8 cellular contexts compared by ENCODE assay signal in genomic region chr19:30225615-30226463, GRCh38.
DNase-seq lines count a peak whose midpoint lies in the region; ATAC-seq and TF ChIP-seq lines count a peak whose summit lies in the region.

No MANE protein-coding gene starts in this region.

- ATAC-seq in WTC11, result no peak
- no peak for ATAC-seq in body of pancreas
- ATAC-seq in GM21723 (IDR thresholded peaks at IDR 0.05; ENCODE audit: unreplicated experiment), result no peak

- no peaks in the 10 kb centered on the region for H3K36me3 Mint-ChIP-seq in WTC11

- peak overlapping the region; percentile 81 for H3K4me3 Mint-ChIP-seq in WTC11

- H3K4me1 Mint-ChIP-seq in WTC11, result peaks cover 42% of the 10 kb centered on the region

- no peak overlapping the region for H3K27ac Mint-ChIP-seq in WTC11

- no peak for TF ChIP-seq POLR2A in stomach (IDR thresholded peaks at IDR 0.05)
- TF ChIP-seq POLR2A in body of pancreas (IDR thresholded peaks at IDR 0.05), result no peak

- CTCF ChIA-PET in WTC11 (lab: Charles Lee), result no interaction called here

- intact Hi-C loops in stomach (cut with DNase I; ENCODE audit: low total_unique reads), result no loop called here
- intact Hi-C loops in body of pancreas (cut with DNase I), result no loop called here

- H3K27ac ChIP-seq in stomach, result peak overlapping the region in 3 of 5 donors; percentile 38 to 73 (median 56)
- no peak overlapping the region for H3K27ac ChIP-seq in body of pancreas

- no peaks in the 10 kb centered on the region for H3K9me3 Mint-ChIP-seq in WTC11

- H3K36me3 ChIP-seq in stomach, result no peaks in the 10 kb centered on the region
- no peaks in the 10 kb centered on the region for H3K36me3 ChIP-seq in body of pancreas (replicated peaks in 1 of 2; ENCODE audit: insufficient read depth in 1 of 2, low read depth in 2 of 2)

- H3K27me3 Mint-ChIP-seq in WTC11 (ENCODE audit: low read depth), result peaks cover 84% of the 10 kb centered on the region

- H3K4me3 ChIP-seq in iPS-18c (ENCODE audit: insufficient read depth, low read depth, low read length) (peak overlapping the region; percentile 36; the same call in 1 of the 2 replicates), stomach (peak overlapping the region; percentile 51 to 75 (median 62)), body of pancreas (no peak overlapping the region)

- H3K9me3 ChIP-seq in iPS-18c (ENCODE audit: control insufficient read depth, insufficient read depth, low read length) (no peaks in the 10 kb centered on the region), stomach (no peaks in the 10 kb centered on the region), body of pancreas (no peaks in the 10 kb centered on the region)

- H3K4me1 ChIP-seq in stomach (peaks cover 28 to 56% (median 40%) of the 10 kb centered on the region in 4 donors), body of pancreas (peaks cover 46% of the 10 kb centered on the region)

- no peak for TF ChIP-seq EP300 in stomach (IDR thresholded peaks at IDR 0.05)

- no peak for TF ChIP-seq CTCF in WTC11 (IDR thresholded peaks at IDR 0.05)
- no peak for TF ChIP-seq CTCF in stomach (IDR thresholded peaks at IDR 0.05)
- TF ChIP-seq CTCF in body of pancreas (IDR thresholded peaks at IDR 0.05), result no peak

- POLR2A ChIA-PET in WTC11 (lab: Charles Lee), result no interaction called here

- H3K27me3 ChIP-seq in stomach, result peaks cover 18 to 100% (median 83%) of the 10 kb centered on the region in 3 donors
- H3K27me3 ChIP-seq in body of pancreas, result peaks cover 0 to 37% of the 10 kb centered on the region in 2 donors

- DNase-seq in NCI-H748 (lab: John Stamatoyannopoulos, UW; ENCODE audit: unreplicated experiment) (peak; percentile 37), NCI-H748 treated with DMSO at 0.1 percent for 48 hours (lab: John Stamatoyannopoulos, UW) (no peak), WTC11 (ENCODE audit: low spot score) (no peak), stomach (no peak), body of pancreas (no peak)
- no peak for DNase-seq in effector CD4-positive, alpha-beta T cell

- WGBS in stomach, 5 donors, result 1 to 6% (median 4%) methylated on average over 50 to 91 of the region's 91 CpGs
- 1 to 3% methylated on average over 46 to 86 of the region's 91 CpGs for WGBS in body of pancreas, 2 donors

TF ChIP-seq in WTC11, 78 proteins besides CTCF, POLR2A, EP300 and RAD21:
- TF ChIP-seq SMAD4 (CRISPR knock-in tag; IDR thresholded peaks at IDR 0.05) (no peak), ESRRA (CRISPR knock-in tag; IDR thresholded peaks at IDR 0.05; ENCODE audit: borderline replicate concordance) (no peak), PREB (CRISPR knock-in tag; IDR thresholded peaks at IDR 0.05; ENCODE audit: borderline replicate concordance) (no peak), ZNF121 (CRISPR knock-in tag; IDR thresholded peaks at IDR 0.05) (no peak), ELF4 (CRISPR knock-in tag; IDR thresholded peaks at IDR 0.05; ENCODE audit: low read depth) (no peak), TEAD1 (CRISPR knock-in tag; IDR thresholded peaks at IDR 0.05) (no peak), CDX4 (CRISPR knock-in tag; IDR thresholded peaks at IDR 0.05; ENCODE audit: borderline replicate concordance) (no peak), TCF7 (CRISPR knock-in tag; IDR thresholded peaks at IDR 0.05; ENCODE audit: low read depth) (no peak), FOXP1 (CRISPR knock-in tag; IDR thresholded peaks at IDR 0.05; ENCODE audit: borderline replicate concordance) (no peak), NR3C1 (CRISPR knock-in tag; conservative IDR thresholded peaks at IDR 0.05; ENCODE audit: low read depth) (no peak), ZNF263 (CRISPR knock-in tag; IDR thresholded peaks at IDR 0.05; ENCODE audit: low read depth) (no peak), PRRX2 (CRISPR knock-in tag; IDR thresholded peaks at IDR 0.05) (no peak)

Comparison
In these comparisons a context has a peak if more than half of its experiments do, and no peak if none do; other contexts are left out.
1. H3K4me3 ChIP-seq: peak in iPS-18c (single experiment) and stomach (4 of 4); none in body of pancreas (0 of 2).
2. H3K27ac ChIP-seq: peak in stomach (3 of 5); none in body of pancreas (0 of 4).